Comparison of ENCODE assay signal across 13 cellular contexts in genomic region chr1:85611390-85611789, GRCh38. TPM values are rescaled to one million over a fixed set of nuclear protein-coding genes. Genes with fewer than 3 reads are reported as not detected.
DNase-seq lines count a peak whose midpoint lies in the region; ATAC-seq and TF ChIP-seq lines count a peak whose summit lies in the region.
"Had no signal": no experiment of that assay in that cellular context is flagged by ENCODE, and none has a peak within 500 bp of the region (broad histone marks: within the 10 kb centered on the region; RNA-seq: fewer than 3 reads in every experiment).

No MANE protein-coding gene starts in this region.

- in situ Hi-C loops in brain microvascular endothelial cell (cut with HindIII; ENCODE audit: low pct_ligation_motif_present, low sequenced_read_pairs), result no loop called here

- TF ChIP-seq CTCF in brain microvascular endothelial cell (IDR thresholded peaks at IDR 0.05; ENCODE audit: low read depth, low read length, missing control alignments), result no peak
- TF ChIP-seq CTCF in left lung (IDR thresholded peaks at IDR 0.05), result no peak
- no peak for TF ChIP-seq CTCF in upper lobe of right lung (IDR thresholded peaks at IDR 0.05)

- H3K4me1 ChIP-seq in left lung, result peaks cover 10 to 15% of the 10 kb centered on the region in 2 donors
- peaks cover 21% of the 10 kb centered on the region for H3K4me1 ChIP-seq in upper lobe of right lung
- H3K4me1 ChIP-seq: uterus had no signal

- H3K4me3 ChIP-seq in brain microvascular endothelial cell (ENCODE audit: low read depth, low read length), result no peak overlapping the region
- no peak overlapping the region for H3K4me3 ChIP-seq in left lung
- no peak overlapping the region for H3K4me3 ChIP-seq in upper lobe of right lung
- H3K4me3 ChIP-seq: uterus had no signal

- H3K27me3 ChIP-seq in brain microvascular endothelial cell (replicated peaks) (no peaks in the 10 kb centered on the region), left lung (peaks cover 0 to 7% of the 10 kb centered on the region in 2 donors), upper lobe of right lung (no peaks in the 10 kb centered on the region)
- H3K27me3 ChIP-seq: uterus had no signal

- H3K9me3 ChIP-seq in left lung (no peaks in the 10 kb centered on the region), upper lobe of right lung (no peaks in the 10 kb centered on the region)
- H3K9me3 ChIP-seq: uterus had no signal

- H3K27ac ChIP-seq in brain microvascular endothelial cell (peak overlapping the region; percentile 95), left lung (peak overlapping the region; percentile 73 to 77), upper lobe of right lung (peak overlapping the region; percentile 81)

- ATAC-seq in left lung, result peak; percentile 10
- ATAC-seq in upper lobe of right lung, result no peak
- no peak for ATAC-seq in HG03457 (IDR thresholded peaks at IDR 0.05; ENCODE audit: unreplicated experiment)
- ATAC-seq in GM19463 (IDR thresholded peaks at IDR 0.05; ENCODE audit: unreplicated experiment), result no peak

- DNase-seq in HK-2 (ENCODE audit: unreplicated experiment), result peak; percentile 45
- DNase-seq in brain microvascular endothelial cell, result peak; percentile 74
- no peak for DNase-seq in left lung
- DNase-seq in upper lobe of right lung, result no peak
- DNase-seq in C1 segment of cervical spinal cord (lab: John Stamatoyannopoulos, UW), result no peak
- DNase-seq: activated CD8-positive, alpha-beta memory T cell treated with anti-CD3 and anti-CD28 coated beads, Interleukin-2, amount 50 U/mL, for 4 hours; H7; NCI-H1436; nephron progenitor cell; stimulated activated CD4-positive, alpha-beta T cell treated with anti-CD3 and anti-CD28 coated beads, Interleukin-1b, Interleukin-23, amount 100 ng/mL, for 48 hours had no signal

- no peaks in the 10 kb centered on the region for H3K36me3 ChIP-seq in brain microvascular endothelial cell (replicated peaks)
- H3K36me3 ChIP-seq in left lung, result no peaks in the 10 kb centered on the region
- H3K36me3 ChIP-seq in upper lobe of right lung, result no peaks in the 10 kb centered on the region
- H3K36me3 ChIP-seq: uterus had no signal

- intact Hi-C loops in left lung (cut with DNase I) (no loop called here), upper lobe of right lung (cut with DNase I) (no loop called here)

RNA-seq across cellular contexts. Expression of gene CCN1, which starts 30.8 kb away (rescaled TPM):
- total RNA-seq in left lung (100 to 1,000 TPM; 163 to 554 TPM), upper lobe of right lung (120 TPM)

Comparison
In these comparisons a context has a peak if more than half of its experiments do, and no peak if none do; other contexts are left out.
1. DNase-seq: peak in HK-2 (single experiment) and brain microvascular endothelial cell (single experiment); none in left lung (0 of 2), upper lobe of right lung (single experiment) and C1 segment of cervical spinal cord (0 of 14).
2. Peak in every context shown above with its lines, with median percentiles within 50 percentile points of each other: H3K27ac ChIP-seq.